ENCODE assay signal across 8 cellular contexts in genomic region chrX:73563740-73564073, GRCh38. TPM values are rescaled to one million over a fixed set of nuclear protein-coding genes. Genes with fewer than 3 reads are reported as not detected.
A peak's percentile ranks its signal among the peaks of the same experiment; 100 is the strongest.
DNase-seq lines count a peak whose midpoint lies in the region; ATAC-seq, FAIRE-seq and TF ChIP-seq lines count a peak whose summit lies in the region.

No MANE protein-coding gene starts in this region.

- no TSS peak for BruUV-seq in K562 (replicated peaks; lab: Mats Ljungman, UMichigan)

- CTCF ChIA-PET in K562 (lab: Yijun Ruan, JAX; ENCODE audit: low intra/inter-chr PET ratio), result no interaction called here

- H3K9me3 ChIP-seq in DND-41 (ENCODE audit: insufficient read depth, low read length, severe bottlenecking), result no peaks in the 10 kb centered on the region
- no peaks in the 10 kb centered on the region for H3K9me3 ChIP-seq in K562 (replicated peaks; ENCODE audit: control insufficient read depth, insufficient read depth, low read depth, low read length)
- H3K9me3 ChIP-seq in suprapubic skin, result no peaks in the 10 kb centered on the region

- H3K4me2 ChIP-seq in DND-41 (ENCODE audit: insufficient read depth, low read length) (peak overlapping the region; percentile 61), K562 (ENCODE audit: insufficient read depth, low read length) (peak overlapping the region; percentile 81)

- peak overlapping the region; percentile 85 to 99 (median 97) for H3K4me3 Mint-ChIP-seq in IgD-negative memory B cell

- H3K9ac ChIP-seq in DND-41 (ENCODE audit: low read depth, low read length) (peak overlapping the region; percentile 63), K562 (ENCODE audit: insufficient read depth in 1 of 2, low read depth in 2 of 2, low read length in 2 of 2) (peak overlapping the region in 1 of 2 experiments; percentile 31; a peak in 2 of 4 replicates)

- H4K20me1 ChIP-seq in DND-41 (ENCODE audit: insufficient read depth, low read length) (no peaks in the 10 kb centered on the region), K562 (replicated peaks; ENCODE audit: control insufficient read depth, insufficient read depth, low read length) (no peaks in the 10 kb centered on the region)

- peaks cover 0 to 3% (median 0%) of the 10 kb centered on the region in 3 donors for H3K9me3 Mint-ChIP-seq in IgD-negative memory B cell

- no peak for FAIRE-seq in K562 (lab: Jason Lieb, UNC)

- TF ChIP-seq EP300 in K562 (IDR thresholded peaks at IDR 0.05; ENCODE audit: low read length) (no peak), suprapubic skin (IDR thresholded peaks at IDR 0.05) (no peak)

- no peaks in the 10 kb centered on the region for H3K27me3 Mint-ChIP-seq in IgD-negative memory B cell

- in situ Hi-C loops in K562 (cut with MboI), result no loop called here

- no peak for DNase-seq in DND-41
- no peak for DNase-seq in K562 (ENCODE audit: extremely low read depth in 1 of 4, low spot score in 3 of 4)
- peak; percentile 26 for DNase-seq in kidney tubule cell (ENCODE audit: low spot score)
- no peak for DNase-seq in suprapubic skin (ENCODE audit: low spot score in 2 of 2)
- no peak for DNase-seq in NOMO-1 treated with DMSO at 0.1 percent for 48 hours (lab: John Stamatoyannopoulos, UW; ENCODE audit: unreplicated experiment)
- no peak for DNase-seq in ureter (ENCODE audit: low spot score)

- TF ChIP-seq POLR2A in K562 (conservative IDR thresholded peaks at IDR 0.05) (no peak), suprapubic skin (IDR thresholded peaks at IDR 0.05) (no peak)

- H3K27me3 ChIP-seq in DND-41 (ENCODE audit: insufficient read depth, low read length, poor library complexity), result no peaks in the 10 kb centered on the region
- no peaks in the 10 kb centered on the region for H3K27me3 ChIP-seq in K562 (ENCODE audit: control insufficient read depth in 2 of 2, insufficient read depth in 2 of 2, low read length in 2 of 2)
- H3K27me3 ChIP-seq in suprapubic skin, result no peaks in the 10 kb centered on the region

- WGBS in K562 (ENCODE audit: insufficient coverage, low coverage, missing lambda C conversion rate), result 14% methylated on average over 3 of the region's 3 CpGs
- WGBS in suprapubic skin, result 11% methylated on average over 3 of the region's 3 CpGs

- no peaks in the 10 kb centered on the region for H3K36me3 Mint-ChIP-seq in IgD-negative memory B cell

- peak overlapping the region; percentile 81 to 99 (median 98) for H3K27ac Mint-ChIP-seq in IgD-negative memory B cell

- ATAC-seq in DND-41 (ENCODE audit: insufficient read depth, low read depth) (peak; percentile 34; the same call in 2 of the 3 replicates), GM21390 (IDR thresholded peaks at IDR 0.05; ENCODE audit: unreplicated experiment) (peak; percentile 33), K562 (peak; percentile 60)

- H3K9me1 ChIP-seq in K562 (ENCODE audit: control insufficient read depth, insufficient read depth, low read length), result no peaks in the 10 kb centered on the region

- POLR2A ChIA-PET in K562 (lab: Yijun Ruan, JAX), result no interaction called here

- peak overlapping the region; percentile 84 for H3K27ac ChIP-seq in DND-41 (ENCODE audit: low read length)
- H3K27ac ChIP-seq in K562 (ENCODE audit: extremely low read depth, low read depth, low read length), result peak overlapping the region; percentile 50; the same call in 1 of the 3 replicates
- peak overlapping the region; percentile 80 for H3K27ac ChIP-seq in suprapubic skin

- H3K4me1 ChIP-seq in DND-41 (ENCODE audit: insufficient read depth, low read length), result peaks cover 21% of the 10 kb centered on the region
- no peaks in the 10 kb centered on the region for H3K4me1 ChIP-seq in K562 (replicated peaks in 1 of 2; ENCODE audit: control insufficient read depth in 2 of 2, insufficient read depth in 2 of 2, low read length in 2 of 2)
- peaks cover 2% of the 10 kb centered on the region for H3K4me1 ChIP-seq in suprapubic skin

- H3K4me3 ChIP-seq in DND-41 (ENCODE audit: low read depth in 1 of 2, low read length in 2 of 2) (peak overlapping the region; percentile 29 to 84; a peak in 3 of 4 replicates), K562 (peak overlapping the region; percentile 45), suprapubic skin (peak overlapping the region; percentile 59)

- peaks cover 4 to 11% (median 9%) of the 10 kb centered on the region in 3 donors for H3K4me1 Mint-ChIP-seq in IgD-negative memory B cell

- TF ChIP-seq CTCF in DND-41 (IDR thresholded peaks at IDR 0.05; ENCODE audit: borderline replicate concordance, extremely low read depth, low read length, poor library complexity, severe bottlenecking) (no peak), K562 (IDR thresholded peaks at IDR 0.05 in 2 of 3, conservative IDR thresholded peaks at IDR 0.05 in 1 of 3; ENCODE audit: insufficient read depth in 2 of 3, low read depth in 1 of 3, low read length in 3 of 3) (no peak), suprapubic skin (IDR thresholded peaks at IDR 0.05) (no peak)

- intact Hi-C loops in K562 (cut with micrococcal nuclease), result no loop called here

- peak overlapping the region; percentile 66 for H2AFZ ChIP-seq in DND-41 (ENCODE audit: low read depth, low read length)
- H2AFZ ChIP-seq in K562 (ENCODE audit: low read depth, low read length), result peak overlapping the region; percentile 89

- H3K79me2 ChIP-seq in DND-41 (ENCODE audit: insufficient read depth, low read length) (peaks cover 22% of the 10 kb centered on the region), K562 (ENCODE audit: control insufficient read depth, insufficient read depth, low read length) (no peaks in the 10 kb centered on the region)

- TF ChIP-seq RAD21 in K562 (CRISPR knock-in tag; conservative IDR thresholded peaks at IDR 0.05 in 1 of 2, IDR thresholded peaks at IDR 0.05 in 1 of 2), result no peak

- H3K36me3 ChIP-seq in DND-41 (ENCODE audit: insufficient read depth, low read length), result peaks cover 8% of the 10 kb centered on the region; the same call in 1 of the 2 replicates
- no peaks in the 10 kb centered on the region for H3K36me3 ChIP-seq in K562 (ENCODE audit: control insufficient read depth, insufficient read depth, low read length)
- H3K36me3 ChIP-seq in suprapubic skin, result no peaks in the 10 kb centered on the region

TF ChIP-seq in K562, 482 proteins besides CTCF, POLR2A, EP300 and RAD21 (continues in another document):
- TF ChIP-seq RBFOX2 (IDR thresholded peaks at IDR 0.05; ENCODE audit: low read depth, low read length), result no peak
- TF ChIP-seq ZFP30 (CRISPR knock-in tag; IDR thresholded peaks at IDR 0.05; ENCODE audit: borderline replicate concordance), result no peak
- TF ChIP-seq ZNF316 (IDR thresholded peaks at IDR 0.05), result peak; percentile 36; the same call in 1 of the 2 replicates
- no peak for TF ChIP-seq ZNF280B (CRISPR knock-in tag; IDR thresholded peaks at IDR 0.05)
- no peak for TF ChIP-seq MCM5 (IDR thresholded peaks at IDR 0.05; ENCODE audit: low read depth)
- TF ChIP-seq NCOA4 (IDR thresholded peaks at IDR 0.05; ENCODE audit: partially characterized antibody), result no peak

RNA-seq across cellular contexts. Expression of gene CHIC1, which starts 0.7 kb away (rescaled TPM):
- polyA plus RNA-seq in IgD-negative memory B cell, result 3.4 TPM
- 1.8 and 3.4 TPM in 2 replicates for total RNA-seq in K562 (2011; cell fraction: chromatin; rRNA removed; ENCODE audit: low replicate concordance)
- total RNA-seq in K562 (2011; cell fraction: nucleolus; rRNA removed), result 0.50 and 0.92 TPM in 2 replicates
- 2.1 and 4.3 TPM in 2 replicates for total RNA-seq in K562 (2011; cell fraction: nucleoplasm; rRNA removed)
- 0.61 and 1.4 TPM in 2 replicates for total RNA-seq in K562 (2014; rRNA removed)
- total RNA-seq in K562 (2014; rRNA removed; fragmentation: Illumina TruSeq; extraction: Trizol), result 1.1 and 1.5 TPM in 2 replicates
- 0.94 and 1.4 TPM in 2 replicates for total RNA-seq in K562 (2015; rRNA removed; fragmentation: Illumina TruSeq; extraction: Trizol)
- total RNA-seq in K562 (2021), result 0.69 and 0.89 TPM in 2 replicates
- polyA plus RNA-seq in K562 (2011; rRNA removed), result 0.11 and 1.5 TPM in 2 replicates
- polyA plus RNA-seq in K562 (2011; cell fraction: cytosol; rRNA removed), result 0.03 and 0.15 TPM in 2 replicates
- 0.18 and 1.5 TPM in 2 replicates for polyA plus RNA-seq in K562 (2011; cell fraction: nucleus; rRNA removed)
- polyA plus RNA-seq in K562 (2012), result 0.53 and 0.86 TPM in 2 replicates
- 0.94 and 1.3 TPM in 2 replicates for polyA plus RNA-seq in K562 (2014; fragmentation: Illumina TruSeq; extraction: Trizol)
- under 1 TPM; 0.10 to 0.21 TPM for polyA plus RNA-seq in K562 (2014; fragmentation: Nextera tagmentation; extraction: Ambion mirVana)
- polyA plus RNA-seq in K562 (2014; rRNA removed), result 0.69 and 0.85 TPM in 2 replicates
- polyA minus RNA-seq in K562 (2011; rRNA and poly(A)+ RNA removed), result 0.15 and 1.6 TPM in 2 replicates
- polyA minus RNA-seq in K562 (2011; cell fraction: cytosol; rRNA and poly(A)+ RNA removed), result 0.19 TPM in 1 of 2 replicates, not detected in the other
- 0.22 and 1.8 TPM in 2 replicates for polyA minus RNA-seq in K562 (2011; cell fraction: nucleus; rRNA and poly(A)+ RNA removed)
- 10 to 100 TPM in 1 of 4 donors, 1 to 10 TPM in 3; 3.8 to 11.9 (median 7.0) TPM for total RNA-seq in suprapubic skin
- total RNA-seq in ureter, result 14.8 TPM
